In genomic region chr16:22684282-22685161, GRCh38 we compare ENCODE assay signal across 11 cellular contexts.
A peak's percentile ranks its signal among the peaks of the same experiment; 100 is the strongest.
DNase-seq lines count a peak whose midpoint lies in the region; ATAC-seq and TF ChIP-seq lines count a peak whose summit lies in the region.
"Had no signal": no experiment of that assay in that cellular context is flagged by ENCODE, and none has a peak within 500 bp of the region (broad histone marks: within the 10 kb centered on the region; RNA-seq: fewer than 3 reads in every experiment).

No MANE protein-coding gene starts in this region.

- H3F3A ChIP-seq in PC-9 (ENCODE audit: insufficient read depth, low read depth): no peaks in the 10 kb centered on the region

- H3K27me3 ChIP-seq in PC-9 (ENCODE audit: insufficient read depth, low read depth): no peaks in the 10 kb centered on the region
- H3K27me3 ChIP-seq: upper lobe of left lung had no signal

- no peaks in the 10 kb centered on the region for H3K36me3 ChIP-seq in PC-9 (ENCODE audit: low read depth)
- H3K36me3 ChIP-seq: upper lobe of left lung had no signal

- no peaks in the 10 kb centered on the region for H3K9me2 ChIP-seq in PC-9 (ENCODE audit: insufficient read depth)

- H3K79me2 ChIP-seq in PC-9 (ENCODE audit: low read depth): no peaks in the 10 kb centered on the region

- DNase-seq in AG10803 (ENCODE audit: low read depth) (peak; percentile 52), HT1080 (ENCODE audit: low read depth) (peak; percentile 41), dermis blood vessel endothelial cell (peak; percentile 17), myocyte (ENCODE audit: low read depth) (peak; percentile 37), NCI-H345 treated with DMSO at 0.1 percent for 48 hours (lab: John Stamatoyannopoulos, UW; ENCODE audit: unreplicated experiment) (no peak), MV-4-11 (lab: John Stamatoyannopoulos, UW) (no peak), PC-9 (no peak)
- DNase-seq: NCI-H446 treated with DMSO at 0.1 percent for 48 hours, upper lobe of left lung had no signal

- peaks cover 16% of the 10 kb centered on the region for H3K9me3 ChIP-seq in PC-9 (ENCODE audit: insufficient read depth, low read depth)

- no peak overlapping the region for H3K4me2 ChIP-seq in PC-9

- CTCF ChIA-PET in PC-9 (lab: Charles Lee): interaction anchor here (0.6 kb wide), 1 partner anchor 294 kb away, joined by 3 read pairs; no protein-coding TSS in a partner anchor

- H3K27ac ChIP-seq in PC-9: no peak overlapping the region
- H3K27ac ChIP-seq: VCaP had no signal

- ATAC-seq in GM21529 (IDR thresholded peaks at IDR 0.05; ENCODE audit: unreplicated experiment): no peak

- H3K4me3 ChIP-seq in AG10803 (ENCODE audit: low read length): no peak overlapping the region
- H3K4me3 ChIP-seq in PC-9: no peak overlapping the region
- H3K4me3 ChIP-seq: upper lobe of left lung had no signal

- intact Hi-C loops in PC-9 (cut with micrococcal nuclease; ENCODE audit: unreplicated experiment): no loop called here

- no TSS peak for BruUV-seq in PC-9 (replicated peaks; lab: Mats Ljungman, UMichigan)

- POLR2A ChIA-PET in PC-9 (lab: Charles Lee; ENCODE audit: unreplicated experiment): no interaction called here

- no peak overlapping the region for H2AFZ ChIP-seq in PC-9

- TF ChIP-seq CTCF in AG10803 (conservative IDR thresholded peaks at IDR 0.05; ENCODE audit: low read length) (no peak), PC-9 (conservative IDR thresholded peaks at IDR 0.05) (no peak)

- no peaks in the 10 kb centered on the region for H4K20me1 ChIP-seq in PC-9 (ENCODE audit: insufficient read depth)

- H3K4me1 ChIP-seq in PC-9 (replicated peaks; ENCODE audit: insufficient read depth): no peaks in the 10 kb centered on the region

Comparison
In these comparisons a context has a peak if more than half of its experiments do, and no peak if none do; other contexts are left out.
1. DNase-seq: peak in AG10803 (single experiment), HT1080 (single experiment), dermis blood vessel endothelial cell (single experiment) and myocyte (single experiment); none in NCI-H345 treated with DMSO at 0.1 percent for 48 hours (single experiment), MV-4-11 (single experiment) and PC-9 (0 of 2).